ENCODE assay signal across 25 cellular contexts in the genomic region with DNA sequence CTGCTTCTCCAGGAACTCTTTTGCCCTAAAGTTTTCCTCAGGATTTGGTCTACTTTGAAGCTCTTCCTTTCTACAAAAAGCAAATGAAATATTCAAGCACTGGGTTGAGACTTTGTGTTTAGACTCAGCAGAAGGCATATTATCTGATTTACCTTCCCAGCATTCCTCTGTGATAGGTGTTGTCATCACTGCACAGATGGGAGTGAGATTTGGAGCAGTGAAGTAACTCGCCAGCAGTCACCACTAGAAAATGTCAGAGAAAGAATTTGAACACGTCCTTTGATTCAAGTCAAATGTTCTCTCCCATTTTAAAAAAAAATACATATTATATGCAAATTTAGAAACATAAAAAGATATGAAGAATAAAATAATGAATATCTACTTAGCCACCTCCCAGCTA.
A peak's percentile ranks its signal among the peaks of the same experiment; 100 is the strongest.
DNase-seq lines count a peak whose midpoint lies in the region; ATAC-seq, FAIRE-seq and TF ChIP-seq lines count a peak whose summit lies in the region.
"Had no signal": no experiment of that assay in that cellular context is flagged by ENCODE, and none has a peak within 500 bp of the region (broad histone marks: within the 10 kb centered on the region; RNA-seq: fewer than 3 reads in every experiment).

No MANE protein-coding gene starts in this region.

- no peak overlapping the region for H2AK5ac ChIP-seq in trophoblast cell (ENCODE audit: low read length)

- H3K27me3 Mint-ChIP-seq in osteocyte (ENCODE audit: unreplicated experiment), result peaks cover 38% of the 10 kb centered on the region
- H3K27me3 Mint-ChIP-seq: CD4-positive, CD25-positive, alpha-beta regulatory T cell had no signal

- no CpG with 5 or more reads among the region's 2 CpGs for WGBS in trophoblast cell (ENCODE audit: extremely low coverage, insufficient coverage, insufficient read length)
- WGBS in pancreas, 2 donors, result 68 to 80% methylated on average over 2 of the region's 2 CpGs

- no peak overlapping the region for H2BK5ac ChIP-seq in trophoblast cell (ENCODE audit: low read depth, low read length, poor library complexity)

- no peaks in the 10 kb centered on the region for H3K9me3 Mint-ChIP-seq in osteocyte (ENCODE audit: unreplicated experiment)
- H3K9me3 Mint-ChIP-seq: CD4-positive, CD25-positive, alpha-beta regulatory T cell; CD8-positive, alpha-beta T cell had no signal

- H3K79me1 ChIP-seq in trophoblast cell (ENCODE audit: low read length), result no peaks in the 10 kb centered on the region

- H3K4me1 ChIP-seq in OCI-LY3 (ENCODE audit: low read length) (no peaks in the 10 kb centered on the region), osteoblast (ENCODE audit: insufficient read depth, low read length) (no peaks in the 10 kb centered on the region), trophoblast cell (ENCODE audit: control insufficient read depth in 1 of 2, insufficient read depth in 2 of 2, low read length in 2 of 2) (no peaks in the 10 kb centered on the region), pancreas (no peaks in the 10 kb centered on the region)
- H3K4me1 ChIP-seq: A549, BE2C, BLaER1, Caco-2 had no signal

- no peak overlapping the region for H3K4me3 ChIP-seq in OCI-LY3 (ENCODE audit: low read length)
- no peak overlapping the region for H3K4me3 ChIP-seq in osteoblast (ENCODE audit: insufficient read depth, low read length)
- H3K4me3 ChIP-seq in trophoblast cell (ENCODE audit: low read depth, low read length), result no peak overlapping the region
- H3K4me3 ChIP-seq in pancreas, result no peak overlapping the region
- H3K4me3 ChIP-seq: A549, BLaER1 had no signal

- H3K14ac ChIP-seq in trophoblast cell (ENCODE audit: low read length), result no peak overlapping the region

- H3K36me3 ChIP-seq in OCI-LY3 (replicated peaks; ENCODE audit: low read depth, low read length) (no peaks in the 10 kb centered on the region), osteoblast (ENCODE audit: insufficient read depth, low read length) (no peaks in the 10 kb centered on the region), trophoblast cell (ENCODE audit: control insufficient read depth in 1 of 2, insufficient read depth in 2 of 2, low read length in 2 of 2) (no peaks in the 10 kb centered on the region), pancreas (no peaks in the 10 kb centered on the region)
- H3K36me3 ChIP-seq: BE2C, BLaER1 had no signal

- H3K27me3 ChIP-seq in OCI-LY3 (ENCODE audit: low read depth, low read length), result no peaks in the 10 kb centered on the region
- H3K27me3 ChIP-seq in osteoblast (ENCODE audit: insufficient read depth, low read length), result peaks cover 6% of the 10 kb centered on the region
- no peaks in the 10 kb centered on the region for H3K27me3 ChIP-seq in trophoblast cell (ENCODE audit: insufficient read depth, low read length)
- H3K27me3 ChIP-seq in pancreas, result no peaks in the 10 kb centered on the region
- H3K27me3 ChIP-seq: BE2C, BLaER1 had no signal

- DNase-seq in NCI-H82 (lab: John Stamatoyannopoulos, UW) (peak; percentile 5), NCI-H82 treated with DMSO at 0.1 percent for 48 hours (lab: John Stamatoyannopoulos, UW; ENCODE audit: unreplicated experiment) (no peak), osteoblast (ENCODE audit: insufficient read length, low spot score, missing footprints) (peak; percentile 19), trophoblast cell (peak; percentile 56 to 82), pancreas (no peak), osteocyte (ENCODE audit: extremely low spot score, unreplicated experiment) (no peak)
- DNase-seq: AML-193; BE2C; C1 segment of cervical spinal cord; Caco-2; Calu3; CD4-positive, CD25-positive, alpha-beta regulatory T cell; CD8-positive, alpha-beta T cell; DMS79 treated with DMSO at 0.1 percent for 48 hours; GF-D8 had no signal

- no peaks in the 10 kb centered on the region for H3K9me3 ChIP-seq in OCI-LY3 (ENCODE audit: insufficient read depth, low read length)
- no peaks in the 10 kb centered on the region for H3K9me3 ChIP-seq in osteoblast (ENCODE audit: low read depth, low read length)
- H3K9me3 ChIP-seq in trophoblast cell (ENCODE audit: insufficient read depth, low read depth, low read length), result no peaks in the 10 kb centered on the region
- H3K9me3 ChIP-seq in pancreas, result no peaks in the 10 kb centered on the region
- H3K9me3 ChIP-seq: A549, BE2C, BLaER1, Caco-2 had no signal

- no peak overlapping the region for H2BK120ac ChIP-seq in trophoblast cell (ENCODE audit: insufficient read depth, low read length, poor library complexity)

- TF ChIP-seq CTCF in OCI-LY3 (IDR thresholded peaks at IDR 0.05; ENCODE audit: low read depth, low read length) (no peak), osteoblast (IDR thresholded peaks at IDR 0.05; ENCODE audit: extremely low read depth, low read depth, low read length) (no peak), pancreas (IDR thresholded peaks at IDR 0.05) (no peak), osteocyte (IDR thresholded peaks at IDR 0.05) (no peak)

- H2AFZ ChIP-seq in OCI-LY3 (ENCODE audit: low read depth, low read length), result 0 out of 2 replicates have a peak overlapping the region, but pooled peaks have one; percentile 20
- no peak overlapping the region for H2AFZ ChIP-seq in osteoblast (ENCODE audit: low read length)
- no peak overlapping the region for H2AFZ ChIP-seq in trophoblast cell (ENCODE audit: insufficient read depth, low read length, poor library complexity)

- ATAC-seq in pancreas (no peak), GM21360 (IDR thresholded peaks at IDR 0.05; ENCODE audit: unreplicated experiment) (no peak)
- ATAC-seq: A549; CD8-positive, alpha-beta T cell had no signal

- intact Hi-C loops in pancreas (cut with DNase I), result no loop called here

- H3K18ac ChIP-seq in trophoblast cell (ENCODE audit: low read length), result no peak overlapping the region

- no peak overlapping the region for H3K23ac ChIP-seq in trophoblast cell (ENCODE audit: low read length)

- no peaks in the 10 kb centered on the region for H3K4me1 Mint-ChIP-seq in osteocyte (ENCODE audit: unreplicated experiment)
- H3K4me1 Mint-ChIP-seq: CD14-positive monocyte had no signal

- H4K8ac ChIP-seq in trophoblast cell (ENCODE audit: low read depth, low read length), result no peak overlapping the region

- H3K79me2 ChIP-seq in OCI-LY3 (ENCODE audit: low read length) (no peaks in the 10 kb centered on the region), osteoblast (ENCODE audit: insufficient read depth, low read length) (no peaks in the 10 kb centered on the region), trophoblast cell (ENCODE audit: control insufficient read depth, insufficient read depth, low read length, poor library complexity) (no peaks in the 10 kb centered on the region)

- H3K9ac ChIP-seq in OCI-LY3 (ENCODE audit: low read length) (no peak overlapping the region), trophoblast cell (ENCODE audit: low read length) (no peak overlapping the region)
- H3K9ac ChIP-seq: BLaER1 had no signal

- H3K36me3 Mint-ChIP-seq in osteocyte (ENCODE audit: unreplicated experiment), result no peaks in the 10 kb centered on the region
- H3K36me3 Mint-ChIP-seq: CD14-positive monocyte; CD4-positive, CD25-positive, alpha-beta regulatory T cell; CD8-positive, alpha-beta T cell had no signal

- H3K27ac ChIP-seq in OCI-LY3 (ENCODE audit: low read length) (no peak overlapping the region), osteoblast (ENCODE audit: low read depth, low read length) (no peak overlapping the region), trophoblast cell (ENCODE audit: low read depth, low read length) (no peak overlapping the region), pancreas (no peak overlapping the region)
- H3K27ac ChIP-seq: 22Rv1, A549, BLaER1 had no signal

- H3K4ac ChIP-seq in trophoblast cell (ENCODE audit: low read depth, low read length), result no peak overlapping the region

- H3K27ac Mint-ChIP-seq in osteocyte (ENCODE audit: unreplicated experiment), result no peak overlapping the region
- H3K27ac Mint-ChIP-seq: CD14-positive monocyte; CD8-positive, alpha-beta T cell had no signal

- no peak for FAIRE-seq in pancreas (lab: Jason Lieb, UNC)
- FAIRE-seq: A549, D721Med, G401.6, GM12891, GM19239 had no signal

- no peak overlapping the region for H4K91ac ChIP-seq in trophoblast cell (ENCODE audit: low read depth, low read length)

- no peak overlapping the region for H3K4me2 ChIP-seq in OCI-LY3 (ENCODE audit: low read length)
- H3K4me2 ChIP-seq in osteoblast (ENCODE audit: insufficient read depth, low read length), result no peak overlapping the region
- H3K4me2 ChIP-seq in trophoblast cell (ENCODE audit: low read length), result no peak overlapping the region
- H3K4me2 ChIP-seq: A549, BLaER1 had no signal

- H4K20me1 ChIP-seq in OCI-LY3 (ENCODE audit: insufficient read depth, low read length) (no peaks in the 10 kb centered on the region), osteoblast (ENCODE audit: insufficient read depth, low read length) (no peaks in the 10 kb centered on the region)
- H4K20me1 ChIP-seq: BLaER1 had no signal

- no peak overlapping the region for H2BK12ac ChIP-seq in trophoblast cell (ENCODE audit: low read length)

- H4K12ac ChIP-seq in trophoblast cell (ENCODE audit: low read depth, low read length), result no peak overlapping the region

- no peak overlapping the region for H3K4me3 Mint-ChIP-seq in osteocyte (ENCODE audit: unreplicated experiment)
- H3K4me3 Mint-ChIP-seq: CD14-positive monocyte; CD4-positive, CD25-positive, alpha-beta regulatory T cell; CD8-positive, alpha-beta T cell had no signal

Comparison
In these comparisons a context has a peak if more than half of its experiments do, and no peak if none do; other contexts are left out.
1. DNase-seq: peak in NCI-H82 (single experiment), osteoblast (single experiment) and trophoblast cell (2 of 2); none in NCI-H82 treated with DMSO at 0.1 percent for 48 hours (single experiment), pancreas (0 of 6) and osteocyte (single experiment).